In the genomic region with DNA sequence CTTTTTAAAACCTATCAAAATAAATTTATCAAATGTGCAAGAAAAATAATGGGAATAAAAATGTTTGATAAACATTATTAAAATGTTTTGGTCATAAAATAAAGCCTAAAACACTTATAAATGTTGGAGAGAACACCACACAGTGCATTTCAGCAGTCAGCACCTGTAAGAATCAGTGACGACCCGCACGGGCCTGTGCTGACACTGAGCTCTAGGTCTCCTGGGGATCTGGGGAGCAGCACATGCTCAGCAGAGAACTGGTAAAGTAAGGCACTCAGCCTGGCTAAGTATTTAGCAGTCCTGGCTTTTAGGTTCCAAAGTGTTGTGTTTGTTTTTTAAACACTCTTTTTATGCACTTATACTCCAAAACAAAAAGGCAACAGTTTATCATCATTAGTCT, we compare ENCODE assay signal across 16 cellular contexts. TPM values are rescaled to one million over a fixed set of nuclear protein-coding genes. Genes with fewer than 3 reads are reported as not detected.
A peak's percentile ranks its signal among the peaks of the same experiment; 100 is the strongest.
DNase-seq lines count a peak whose midpoint lies in the region; ATAC-seq, FAIRE-seq and TF ChIP-seq lines count a peak whose summit lies in the region.
"Had no signal": no experiment of that assay in that cellular context is flagged by ENCODE, and none has a peak within 500 bp of the region (broad histone marks: within the 10 kb centered on the region; RNA-seq: fewer than 3 reads in every experiment).

No MANE protein-coding gene starts in this region.

- H3K79me2 ChIP-seq in HepG2 (ENCODE audit: insufficient read depth, low read length) (peaks cover 3% of the 10 kb centered on the region), Karpas-422 (ENCODE audit: low read length) (peaks cover 61% of the 10 kb centered on the region)

- no peak for TF ChIP-seq CTCF in HepG2 (CRISPR knock-in tag; IDR thresholded peaks at IDR 0.05)
- no peak for TF ChIP-seq CTCF in right lobe of liver (IDR thresholded peaks at IDR 0.05)
- no peak for TF ChIP-seq CTCF in glutamatergic neuron (IDR thresholded peaks at IDR 0.05; ENCODE audit: partially characterized antibody, unreplicated experiment)
- no peak for TF ChIP-seq CTCF in foreskin keratinocyte (conservative IDR thresholded peaks at IDR 0.05)

- H3K36me3 Mint-ChIP-seq in glutamatergic neuron (ENCODE audit: unreplicated experiment) = no peaks in the 10 kb centered on the region

- H3K9me3 Mint-ChIP-seq in glutamatergic neuron (ENCODE audit: unreplicated experiment) = no peaks in the 10 kb centered on the region

- H4K20me1 ChIP-seq in HepG2 (ENCODE audit: insufficient read depth, low read length) = peaks cover 4% of the 10 kb centered on the region; the same call in 1 of the 2 replicates
- no peaks in the 10 kb centered on the region for H4K20me1 ChIP-seq in Karpas-422 (ENCODE audit: insufficient read depth, low read depth, low read length)

- H3K4me3 ChIP-seq in HepG2 (replicated peaks in 1 of 3; ENCODE audit: insufficient read depth in 1 of 3, low read depth in 2 of 3, low read length in 3 of 3) = no peak overlapping the region
- no peak overlapping the region for H3K4me3 ChIP-seq in right lobe of liver
- H3K4me3 ChIP-seq in Karpas-422 (ENCODE audit: low read length) = peak overlapping the region; percentile 11; the same call in 1 of the 2 replicates
- H3K4me3 ChIP-seq: GM12878 had no signal

- H3K27me3 Mint-ChIP-seq in glutamatergic neuron (ENCODE audit: unreplicated experiment) = no peaks in the 10 kb centered on the region
- H3K27me3 Mint-ChIP-seq: B cell; CD4-positive, CD25-positive, alpha-beta regulatory T cell had no signal

- FAIRE-seq in HepG2 (lab: Jason Lieb, UNC) = no peak
- FAIRE-seq: GM12878 had no signal

- H3K4me2 ChIP-seq in HepG2 (ENCODE audit: low read depth, low read length) = no peak overlapping the region
- H3K4me2 ChIP-seq in Karpas-422 (ENCODE audit: low read depth, low read length, poor library complexity, severe bottlenecking) = peak overlapping the region; percentile 55

- H3K36me3 ChIP-seq in HepG2 (replicated peaks in 1 of 2; ENCODE audit: control insufficient read depth in 1 of 2, insufficient read depth in 2 of 2, low read length in 2 of 2) (peaks cover 33 to 76% of the 10 kb centered on the region in 2 experiments), right lobe of liver (peaks cover 0 to 32% (median 5%) of the 10 kb centered on the region in 4 donors), Karpas-422 (ENCODE audit: insufficient read depth, low read length) (peaks cover 27% of the 10 kb centered on the region; the same call in 1 of the 2 replicates)

- DNase-seq in HepG2 (ENCODE audit: low spot score) (no peak), right lobe of liver (no peak), Karpas-422 (peak; percentile 76), glutamatergic neuron (peak; percentile 44), foreskin keratinocyte (no peak)
- DNase-seq: C1 segment of cervical spinal cord; Caco-2; CD4-positive, CD25-positive, alpha-beta regulatory T cell; DMS53; DND-41; EL; GOT3; H7 had no signal

- TF ChIP-seq EP300 in HepG2 (IDR thresholded peaks at IDR 0.05; ENCODE audit: low read depth in 2 of 2, low read length in 2 of 2) (no peak), HepG2 (CRISPR knock-in tag; IDR thresholded peaks at IDR 0.05; ENCODE audit: borderline replicate concordance) (no peak)

- POLR2A ChIA-PET in HepG2 (lab: Yijun Ruan, JAX) = no interaction called here

- 93% methylated on average over 3 of the region's 3 CpGs for WGBS in HepG2 (ENCODE audit: low lambda C conversion rate)
- 57% methylated on average over 3 of the region's 3 CpGs for WGBS in right lobe of liver (ENCODE audit: insufficient coverage, low coverage, low lambda C conversion rate, missing lambda C conversion rate)

- H3K9me3 ChIP-seq in HepG2 (ENCODE audit: low read length) = no peaks in the 10 kb centered on the region
- H3K9me3 ChIP-seq in right lobe of liver = no peaks in the 10 kb centered on the region
- H3K9me3 ChIP-seq in Karpas-422 (ENCODE audit: low read length) = no peaks in the 10 kb centered on the region
- H3K9me3 ChIP-seq: Caco-2 had no signal

- no peak for ATAC-seq in HepG2
- no peak for ATAC-seq in right lobe of liver
- no peak for ATAC-seq in HG02970 (IDR thresholded peaks at IDR 0.05; ENCODE audit: low FRiP score, unreplicated experiment)
- no peak for ATAC-seq in foreskin keratinocyte
- ATAC-seq: GM12878 had no signal

- no peak for TF ChIP-seq RAD21 in HepG2 (CRISPR knock-in tag; IDR thresholded peaks at IDR 0.05)

- H3K27me3 ChIP-seq in HepG2 (ENCODE audit: control insufficient read depth in 1 of 2, insufficient read depth in 2 of 2, low read length in 2 of 2) (no peaks in the 10 kb centered on the region), right lobe of liver (no peaks in the 10 kb centered on the region), Karpas-422 (ENCODE audit: low read length) (no peaks in the 10 kb centered on the region), foreskin keratinocyte (no peaks in the 10 kb centered on the region)

- H3K9ac ChIP-seq in HepG2 (ENCODE audit: insufficient read depth, low read depth, low read length) (no peak overlapping the region), Karpas-422 (ENCODE audit: low read length) (no peak overlapping the region)

- CTCF ChIA-PET in HepG2 (lab: Yijun Ruan, JAX; ENCODE audit: low intra/inter-chr PET ratio, low total read pairs) = no interaction called here

- H3K4me3 Mint-ChIP-seq in glutamatergic neuron (ENCODE audit: unreplicated experiment) = no peak overlapping the region
- H3K4me3 Mint-ChIP-seq: B cell; CD4-positive, CD25-positive, alpha-beta regulatory T cell had no signal

- H2AFZ ChIP-seq in HepG2 (ENCODE audit: low read length) = no peak overlapping the region
- H2AFZ ChIP-seq in Karpas-422 (ENCODE audit: low read length) = no peak overlapping the region

- H3K9me2 ChIP-seq in Karpas-422 (replicated peaks; ENCODE audit: insufficient read depth, low read length) = no peaks in the 10 kb centered on the region

- intact Hi-C loops in HepG2 (cut with micrococcal nuclease; ENCODE audit: unreplicated experiment) (no loop called here), right lobe of liver (cut with DNase I) (no loop called here)

- peaks cover 2% of the 10 kb centered on the region for H3K4me1 Mint-ChIP-seq in glutamatergic neuron (ENCODE audit: low read depth, unreplicated experiment)
- H3K4me1 Mint-ChIP-seq: B cell had no signal

- H3K27ac ChIP-seq in HepG2 (ENCODE audit: extremely low read length, insufficient read depth, low read length) = no peak overlapping the region
- no peak overlapping the region for H3K27ac ChIP-seq in right lobe of liver
- peak overlapping the region; percentile 59 for H3K27ac ChIP-seq in Karpas-422 (ENCODE audit: low read length)
- no peak overlapping the region for H3K27ac ChIP-seq in foreskin keratinocyte

- TF ChIP-seq POLR2A in HepG2 (IDR thresholded peaks at IDR 0.05; ENCODE audit: insufficient read depth in 1 of 2, low read depth in 2 of 2, low read length in 2 of 2) = no peak
- no peak for TF ChIP-seq POLR2A in right lobe of liver (IDR thresholded peaks at IDR 0.05)

- H3K4me1 ChIP-seq in HepG2 (ENCODE audit: insufficient read depth, low read length) (peaks cover 6% of the 10 kb centered on the region), right lobe of liver (peaks cover 0 to 13% (median 0%) of the 10 kb centered on the region in 4 donors), Karpas-422 (ENCODE audit: low read length) (peaks cover 27% of the 10 kb centered on the region), foreskin keratinocyte (no peaks in the 10 kb centered on the region)

- H3K27ac Mint-ChIP-seq in glutamatergic neuron (ENCODE audit: unreplicated experiment) = no peak overlapping the region
- H3K27ac Mint-ChIP-seq: B cell had no signal

- in situ Hi-C loops in HepG2 (cut with HindIII; ENCODE audit: extremely low pct_ligation_motif_present, low pct_unique_long_range_greater_than_20kb) = no loop called here

- TSS peak; percentile 12 for BruUV-seq in HepG2 (replicated peaks; lab: Mats Ljungman, UMichigan)

TF ChIP-seq in HepG2, 621 proteins besides CTCF, POLR2A, EP300 and RAD21:
- no peak for TF ChIP-seq MEIS1 (CRISPR knock-in tag; IDR thresholded peaks at IDR 0.05; ENCODE audit: borderline replicate concordance)
TF ChIP-seq in HepG2: peak in this region for 0.

RNA-seq across cellular contexts. Expression of a gene that starts 46.9 kb away (rescaled TPM):
- total RNA-seq in HepG2 (2016; rRNA removed; fragmentation: Illumina TruSeq; extraction: Trizol) = 52.4 and 93.1 TPM in 2 replicates
- 12.4 and 14.0 TPM in 2 replicates for total RNA-seq in HepG2 (2016; cell fraction: cytosol; rRNA removed; fragmentation: Illumina TruSeq; extraction: Trizol; ENCODE audit: low read depth)
- total RNA-seq in HepG2 (2016; cell fraction: insoluble cytoplasmic fraction; rRNA removed; fragmentation: Illumina TruSeq; extraction: Trizol) = 47.7 and 84.1 TPM in 2 replicates
- 34.8 and 42.7 TPM in 2 replicates for total RNA-seq in HepG2 (2016; cell fraction: membrane; rRNA removed; fragmentation: Illumina TruSeq; extraction: Trizol)
- total RNA-seq in HepG2 (2016; cell fraction: nucleus; rRNA removed; fragmentation: Illumina TruSeq; extraction: Trizol) = 127 and 142 TPM in 2 replicates
- 27.8 and 35.3 TPM in 2 replicates for polyA plus RNA-seq in HepG2 (2011; rRNA removed)
- polyA plus RNA-seq in HepG2 (2011; cell fraction: cytosol; rRNA removed) = 13.6 and 17.7 TPM in 2 replicates
- polyA plus RNA-seq in HepG2 (2011; cell fraction: nucleus; rRNA removed) = 58.4 and 59.3 TPM in 2 replicates
- polyA plus RNA-seq in HepG2 (2012) = 20.6 and 33.4 TPM in 2 replicates
- polyA plus RNA-seq in HepG2 (2016; cell fraction: cytosol; fragmentation: Illumina TruSeq; extraction: Trizol; ENCODE audit: low read depth) = 2.6 and 3.3 TPM in 2 replicates
- 17.4 and 19.8 TPM in 2 replicates for polyA plus RNA-seq in HepG2 (2016; cell fraction: insoluble cytoplasmic fraction; fragmentation: Illumina TruSeq; extraction: Trizol; ENCODE audit: low read depth)
- polyA plus RNA-seq in HepG2 (2016; cell fraction: membrane; fragmentation: Illumina TruSeq; extraction: Trizol; ENCODE audit: low read depth) = 3.9 and 4.9 TPM in 2 replicates
- 40.2 and 45.2 TPM in 2 replicates for polyA plus RNA-seq in HepG2 (2016; cell fraction: nucleus; fragmentation: Illumina TruSeq; extraction: Trizol; ENCODE audit: insufficient read depth, low read depth)
- polyA minus RNA-seq in HepG2 (2011; rRNA and poly(A)+ RNA removed; ENCODE audit: low replicate concordance) = 32.9 and 69.3 TPM in 2 replicates
- polyA minus RNA-seq in HepG2 (2011; cell fraction: cytosol; rRNA and poly(A)+ RNA removed) = 55.2 and 63.0 TPM in 2 replicates
- 495 and 542 TPM in 2 replicates for polyA minus RNA-seq in HepG2 (2011; cell fraction: nucleus; rRNA and poly(A)+ RNA removed)
- 10 to 100 TPM; 24.2 to 33.6 (median 30.9) TPM for total RNA-seq in right lobe of liver
- 54.9 and 77.9 TPM in 2 replicates for total RNA-seq in Karpas-422 (2014; rRNA removed; shearing (Covaris generic); ENCODE audit: low replicate concordance)
- 47.4 TPM for total RNA-seq in glutamatergic neuron (ENCODE audit: unreplicated experiment)
- 25.5 and 30.2 TPM in 2 replicates for total RNA-seq in foreskin keratinocyte
- polyA plus RNA-seq in foreskin keratinocyte = 2.1 and 2.3 TPM in 2 replicates

Comparison
In these comparisons a context has a peak if more than half of its experiments do, and no peak if none do; other contexts are left out.
1. DNase-seq: peak in Karpas-422 (single experiment) and glutamatergic neuron (single experiment); none in HepG2 (single experiment), right lobe of liver (0 of 3) and foreskin keratinocyte (0 of 2).